Comparison of ENCODE assay signal across 22 cellular contexts in genomic region chr3:12070098-12070497, GRCh38.
"Had no signal": no experiment of that assay in that cellular context is flagged by ENCODE, and none has a peak within 500 bp of the region (broad histone marks: within the 10 kb centered on the region; RNA-seq: fewer than 3 reads in every experiment).

No MANE protein-coding gene starts in this region.

- H3K4me2 ChIP-seq: hepatocyte had no signal

- FAIRE-seq: colon, endothelial cell of umbilical vein, frontal cortex had no signal

- H3K27ac ChIP-seq: coronary artery, dorsolateral prefrontal cortex, esophagus muscularis mucosa, foreskin keratinocyte, gastroesophageal sphincter, heart left ventricle, hepatocyte, left lung, lower lobe of right lung had no signal

- H3K79me2 ChIP-seq: hepatocyte had no signal

- H3K9me3 ChIP-seq: esophagus muscularis mucosa, gastroesophageal sphincter, heart left ventricle, left lung, lower lobe of right lung had no signal

- H3K27me3 ChIP-seq: dorsolateral prefrontal cortex, foreskin keratinocyte, gastroesophageal sphincter, hepatocyte, left lung had no signal

- H3K36me3 ChIP-seq: esophagus muscularis mucosa, gastroesophageal sphincter, heart left ventricle, left lung, lower lobe of right lung had no signal

- ATAC-seq: foreskin keratinocyte, gastroesophageal sphincter, heart left ventricle, left cardiac atrium, left lung, left ventricle myocardium superior, lower lobe of right lung had no signal

- H2AFZ ChIP-seq: hepatocyte had no signal

- H3K4me3 ChIP-seq: coronary artery, dorsolateral prefrontal cortex, esophagus muscularis mucosa, gastroesophageal sphincter, heart left ventricle, hepatocyte, left lung, lower lobe of right lung had no signal

- DNase-seq: dermis blood vessel endothelial cell; dorsolateral prefrontal cortex; effector CD4-positive, alpha-beta T cell; effector memory CD4-positive, alpha-beta T cell; foreskin keratinocyte; heart left ventricle; hypothalamus; immature natural killer cell; islet precursor cell; left cardiac atrium; left lung; left ventricle myocardium superior; lower lobe of right lung; mesendoderm; midbrain had no signal

- H3K4me1 ChIP-seq: esophagus muscularis mucosa, foreskin keratinocyte, gastroesophageal sphincter, heart left ventricle, left lung, lower lobe of right lung had no signal
